Comparison of ENCODE assay signal across 1 cellular context in the genomic region with DNA sequence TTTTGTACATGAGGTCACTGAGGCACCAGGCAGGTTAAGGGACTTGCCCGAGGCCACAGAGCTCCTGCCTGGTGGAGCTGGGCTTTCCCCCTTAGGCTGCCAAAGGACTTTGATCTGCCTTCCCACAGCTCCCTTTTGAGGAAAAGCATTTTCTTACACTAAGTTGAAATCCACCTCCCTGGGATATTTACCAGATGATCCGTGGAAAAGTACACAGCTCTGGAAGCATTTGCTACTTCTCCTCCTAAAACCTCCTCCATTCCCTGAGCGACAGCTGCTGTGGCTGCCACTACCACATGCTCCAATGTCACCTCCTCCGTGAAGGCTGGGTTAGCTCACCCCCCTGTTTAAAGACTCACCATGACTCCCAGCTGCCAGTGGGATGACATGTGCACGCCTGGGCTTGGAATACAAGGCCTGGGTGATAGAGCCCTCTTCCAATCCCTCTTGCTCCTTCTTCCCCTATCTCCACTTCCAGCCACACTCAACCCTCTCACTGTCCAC.
TF ChIP-seq lines count a peak whose summit lies in the region.

No MANE protein-coding gene starts in this region.

TF ChIP-seq in HEK293, 187 proteins besides CTCF, POLR2A, EP300 and RAD21 (continued from another document):
- TF ChIP-seq ZSCAN30 (tag by site-specific recombination; IDR thresholded peaks at IDR 0.05), result no peak
- peak; percentile 63 for TF ChIP-seq ZBTB17 (tag by site-specific recombination; IDR thresholded peaks at IDR 0.05)
- TF ChIP-seq ZBTB8A (tag by site-specific recombination; IDR thresholded peaks at IDR 0.05), result peak; percentile 7
- peak; percentile 54 for TF ChIP-seq GLIS2 (tag by site-specific recombination; IDR thresholded peaks at IDR 0.05)
- TF ChIP-seq IKZF3 (tag by site-specific recombination; IDR thresholded peaks at IDR 0.05), result 0 out of 2 replicates have a peak, but pooled peaks have one; percentile 16
- peak; percentile 32; the same call in 1 of the 2 replicates for TF ChIP-seq ZNF341 (tag by site-specific recombination; IDR thresholded peaks at IDR 0.05; ENCODE audit: low read depth)
- peak; percentile 34 for TF ChIP-seq ZNF366 (tag by site-specific recombination; conservative IDR thresholded peaks at IDR 0.05)
- TF ChIP-seq BCL11B (tag by site-specific recombination; IDR thresholded peaks at IDR 0.05; ENCODE audit: low read depth), result 0 out of 2 replicates have a peak, but pooled peaks have one; percentile 26
- no peak for TF ChIP-seq ZNF354C (tag by site-specific recombination; IDR thresholded peaks at IDR 0.05; ENCODE audit: borderline replicate concordance, low read depth)
- TF ChIP-seq, protein P1, sequence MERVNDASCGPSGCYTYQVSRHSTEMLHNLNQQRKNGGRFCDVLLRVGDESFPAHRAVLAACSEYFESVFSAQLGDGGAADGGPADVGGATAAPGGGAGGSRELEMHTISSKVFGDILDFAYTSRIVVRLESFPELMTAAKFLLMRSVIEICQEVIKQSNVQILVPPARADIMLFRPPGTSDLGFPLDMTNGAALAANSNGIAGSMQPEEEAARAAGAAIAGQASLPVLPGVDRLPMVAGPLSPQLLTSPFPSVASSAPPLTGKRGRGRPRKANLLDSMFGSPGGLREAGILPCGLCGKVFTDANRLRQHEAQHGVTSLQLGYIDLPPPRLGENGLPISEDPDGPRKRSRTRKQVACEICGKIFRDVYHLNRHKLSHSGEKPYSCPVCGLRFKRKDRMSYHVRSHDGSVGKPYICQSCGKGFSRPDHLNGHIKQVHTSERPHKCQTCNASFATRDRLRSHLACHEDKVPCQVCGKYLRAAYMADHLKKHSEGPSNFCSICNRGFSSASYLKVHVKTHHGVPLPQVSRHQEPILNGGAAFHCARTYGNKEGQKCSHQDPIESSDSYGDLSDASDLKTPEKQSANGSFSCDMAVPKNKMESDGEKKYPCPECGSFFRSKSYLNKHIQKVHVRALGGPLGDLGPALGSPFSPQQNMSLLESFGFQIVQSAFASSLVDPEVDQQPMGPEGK (tag by site-specific recombination; IDR thresholded peaks at IDR 0.05), result peak; percentile 40; the same call in 1 of the 2 replicates
- TF ChIP-seq ZNF324 (tag by site-specific recombination; IDR thresholded peaks at IDR 0.05), result no peak
- no peak for TF ChIP-seq ZNF202 (tag by site-specific recombination; IDR thresholded peaks at IDR 0.05; ENCODE audit: borderline replicate concordance)
- TF ChIP-seq, protein P2, sequence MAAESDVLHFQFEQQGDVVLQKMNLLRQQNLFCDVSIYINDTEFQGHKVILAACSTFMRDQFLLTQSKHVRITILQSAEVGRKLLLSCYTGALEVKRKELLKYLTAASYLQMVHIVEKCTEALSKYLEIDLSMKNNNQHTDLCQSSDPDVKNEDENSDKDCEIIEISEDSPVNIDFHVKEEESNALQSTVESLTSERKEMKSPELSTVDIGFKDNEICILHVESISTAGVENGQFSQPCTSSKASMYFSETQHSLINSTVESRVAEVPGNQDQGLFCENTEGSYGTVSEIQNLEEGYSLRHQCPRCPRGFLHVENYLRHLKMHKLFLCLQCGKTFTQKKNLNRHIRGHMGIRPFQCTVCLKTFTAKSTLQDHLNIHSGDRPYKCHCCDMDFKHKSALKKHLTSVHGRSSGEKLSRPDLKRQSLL (tag by site-specific recombination; IDR thresholded peaks at IDR 0.05), result peak; percentile 87
- TF ChIP-seq GLIS1 (tag by site-specific recombination; IDR thresholded peaks at IDR 0.05), result peak; percentile 38; the same call in 1 of the 2 replicates
- TF ChIP-seq SP2 (tag by site-specific recombination; IDR thresholded peaks at IDR 0.05), result peak; percentile 65
- no peak for TF ChIP-seq ZNF610 (tag by site-specific recombination; IDR thresholded peaks at IDR 0.05; ENCODE audit: borderline replicate concordance)
- no peak for TF ChIP-seq MZF1 (tag by site-specific recombination; IDR thresholded peaks at IDR 0.05; ENCODE audit: borderline replicate concordance)
- TF ChIP-seq ZNF792 (tag by site-specific recombination; IDR thresholded peaks at IDR 0.05), result no peak
- 0 out of 2 replicates have a peak, but pooled peaks have one; percentile 59 for TF ChIP-seq ZNF16 (tag by site-specific recombination; IDR thresholded peaks at IDR 0.05; ENCODE audit: low read depth)
